18 cellular contexts compared by ENCODE assay signal in the genomic region with DNA sequence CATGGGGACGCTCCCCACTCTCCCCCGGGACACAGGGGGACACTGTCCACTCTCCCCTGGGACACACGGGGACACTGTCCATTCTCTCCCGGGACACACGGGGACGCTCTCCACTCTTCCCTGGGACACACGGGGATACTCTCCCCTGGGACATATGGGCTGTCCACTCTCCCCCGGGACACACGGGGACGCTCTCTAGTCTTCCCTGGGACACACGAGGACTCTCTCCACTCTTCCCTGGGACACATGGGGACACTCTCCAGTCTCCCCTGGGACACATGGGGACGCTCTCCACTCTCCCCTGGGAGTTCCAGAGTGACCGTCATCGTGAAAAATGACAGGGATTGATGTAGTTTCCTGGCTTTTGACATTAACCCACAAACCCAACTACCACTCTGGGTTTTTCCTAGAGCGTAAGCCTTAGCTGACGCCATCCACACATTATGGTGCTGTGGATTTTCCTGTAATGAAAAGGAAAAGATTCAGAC. TPM values are rescaled to one million over a fixed set of nuclear protein-coding genes. Genes with fewer than 3 reads are reported as not detected.
"Had no signal": no experiment of that assay in that cellular context is flagged by ENCODE, and none has a peak within 500 bp of the region (broad histone marks: within the 10 kb centered on the region; RNA-seq: fewer than 3 reads in every experiment).

No MANE protein-coding gene starts in this region.

- H3K27ac ChIP-seq: esophagus muscularis mucosa, gastrocnemius medialis, heart right ventricle, pancreas, suprapubic skin, thyroid gland had no signal

- FAIRE-seq: endometrium, islet of Langerhans, pancreas, small intestine, urothelium cell line had no signal

- H3K36me3 ChIP-seq: esophagus muscularis mucosa, gastrocnemius medialis, heart right ventricle, pancreas, suprapubic skin, thyroid gland had no signal

- H3K4me3 ChIP-seq: esophagus muscularis mucosa, heart right ventricle, mucosa of descending colon, pancreas, suprapubic skin, thyroid gland had no signal

- H3K9me3 ChIP-seq: pancreas, suprapubic skin, thyroid gland had no signal

- H3K4me1 ChIP-seq: gastrocnemius medialis, pancreas had no signal

RNA-seq across cellular contexts. Expression of a gene that starts 3.0 kb away (rescaled TPM):
- total RNA-seq: chondrocyte; fibroblast of villous mesenchyme; gastrocnemius medialis; heart right ventricle; lower leg skin; naive thymus-derived CD8-positive, alpha-beta T cell; renal cortical epithelial cell; suprapubic skin had no signal
- polyA plus RNA-seq: heart right ventricle; naive thymus-derived CD8-positive, alpha-beta T cell; neural cell had no signal

RNA-seq across cellular contexts. Expression of a gene that starts 5.2 kb away (rescaled TPM):
- total RNA-seq: chondrocyte; esophagus muscularis mucosa; fibroblast of villous mesenchyme; lower leg skin; mucosa of descending colon; naive thymus-derived CD8-positive, alpha-beta T cell; pancreas; progenitor cell of endocrine pancreas; suprapubic skin had no signal
- polyA plus RNA-seq: naive thymus-derived CD8-positive, alpha-beta T cell; neural cell had no signal
